In genomic region chr13:27022571-27023311, GRCh38 we compare ENCODE assay signal across 9 cellular contexts.
DNase-seq lines count a peak whose midpoint lies in the region; ATAC-seq and TF ChIP-seq lines count a peak whose summit lies in the region.
"Had no signal": no experiment of that assay in that cellular context is flagged by ENCODE, and none has a peak within 500 bp of the region (broad histone marks: within the 10 kb centered on the region; RNA-seq: fewer than 3 reads in every experiment).

No MANE protein-coding gene starts in this region.

- 14 to 41% methylated on average over 1 to 9 of the region's 9 CpGs for WGBS in transverse colon (ENCODE audit: low coverage in 1 of 2), 2 donors

- H3K27me3 ChIP-seq in SJCRH30 = 0 out of 2 replicates have a peak, but pooled peaks cover 3% of the 10 kb centered on the region
- no peaks in the 10 kb centered on the region for H3K27me3 ChIP-seq in transverse colon
- H3K27me3 ChIP-seq in BE2C = peaks cover 4% of the 10 kb centered on the region
- H3K27me3 ChIP-seq: BLaER1 treated with 17β-estradiol and CSF1 and Interleukin-3, amounts not matched to agents 10 nM and 100 nM had no signal

- H3K27me3 Mint-ChIP-seq in activated CD8-positive, alpha-beta memory T cell treated with anti-CD3 and anti-CD28 coated beads, Interleukin-2, amount 10 ng/mL, durations not matched to agents 7 days and 5 days = peaks cover 16% of the 10 kb centered on the region
- peaks cover 5% of the 10 kb centered on the region for H3K27me3 Mint-ChIP-seq in activated CD4-positive, alpha-beta T cell treated with anti-CD3 and anti-CD28 coated beads, Interleukin-2, amount 10 ng/mL, durations not matched to agents 7 days and 5 days

- H3K4me1 Mint-ChIP-seq in activated CD8-positive, alpha-beta memory T cell treated with anti-CD3 and anti-CD28 coated beads, Interleukin-2, amount 10 ng/mL, durations not matched to agents 7 days and 5 days = peaks cover 49% of the 10 kb centered on the region
- no peaks in the 10 kb centered on the region for H3K4me1 Mint-ChIP-seq in activated CD4-positive, alpha-beta T cell treated with anti-CD3 and anti-CD28 coated beads, Interleukin-2, amount 10 ng/mL, durations not matched to agents 7 days and 5 days

- peak; percentile 62 for TF ChIP-seq EP300 in transverse colon (IDR thresholded peaks at IDR 0.05; ENCODE audit: low read depth)

- TF ChIP-seq CTCF in transverse colon (IDR thresholded peaks at IDR 0.05) (no peak), BE2C (IDR thresholded peaks at IDR 0.05; ENCODE audit: low read depth, low read length) (no peak)

- no peak for TF ChIP-seq POLR2A in transverse colon (IDR thresholded peaks at IDR 0.05)

- CTCF ChIA-PET in activated CD8-positive, alpha-beta memory T cell treated with anti-CD3 and anti-CD28 coated beads, Interleukin-2, amount 10 ng/mL, durations not matched to agents 7 days and 5 days (lab: Charles Lee) = interaction anchor here (1.0 to 2.6 kb wide), 7 partner anchors 10 to 804 kb away, joined by 3 to 9 read pairs (median 4); no protein-coding TSS in a partner anchor
- CTCF ChIA-PET in activated CD4-positive, alpha-beta T cell treated with anti-CD3 and anti-CD28 coated beads, Interleukin-2, amount 10 ng/mL, durations not matched to agents 7 days and 5 days (lab: Charles Lee) = interaction anchor here (0.5 to 1.5 kb wide), 3 partner anchors 31 to 1427 kb away, joined by 3 to 4 read pairs (median 3); no protein-coding TSS in a partner anchor

- H3K4me3 Mint-ChIP-seq in activated CD8-positive, alpha-beta memory T cell treated with anti-CD3 and anti-CD28 coated beads, Interleukin-2, amount 10 ng/mL, durations not matched to agents 7 days and 5 days = no peak overlapping the region
- H3K4me3 Mint-ChIP-seq in activated CD4-positive, alpha-beta T cell treated with anti-CD3 and anti-CD28 coated beads, Interleukin-2, amount 10 ng/mL, durations not matched to agents 7 days and 5 days = no peak overlapping the region

- H3K4me3 ChIP-seq in SJCRH30 = no peak overlapping the region
- no peak overlapping the region for H3K4me3 ChIP-seq in transverse colon
- no peak overlapping the region for H3K4me3 ChIP-seq in BE2C (ENCODE audit: low read depth, low read length)
- H3K4me3 ChIP-seq: BLaER1 treated with 17β-estradiol and CSF1 and Interleukin-3, amounts not matched to agents 10 nM and 100 nM had no signal

- ATAC-seq in activated CD8-positive, alpha-beta memory T cell treated with anti-CD3 and anti-CD28 coated beads, Interleukin-2, amount 10 ng/mL, durations not matched to agents 7 days and 5 days = peak; percentile 79

- H3K9me3 ChIP-seq in SJCRH30 (replicated peaks) = no peaks in the 10 kb centered on the region
- H3K9me3 ChIP-seq in transverse colon = no peaks in the 10 kb centered on the region
- no peaks in the 10 kb centered on the region for H3K9me3 ChIP-seq in BE2C
- H3K9me3 ChIP-seq: BLaER1 treated with 17β-estradiol and CSF1 and Interleukin-3, amounts not matched to agents 10 nM and 100 nM had no signal

- H3K4me1 ChIP-seq in SJCRH30 = peaks cover 13% of the 10 kb centered on the region
- H3K4me1 ChIP-seq in transverse colon = peaks cover 8 to 43% (median 34%) of the 10 kb centered on the region in 4 donors
- no peaks in the 10 kb centered on the region; the same call in 1 of the 2 replicates for H3K4me1 ChIP-seq in BE2C

- in situ Hi-C loops in transverse colon (cut with MboI; ENCODE audit: low pct_ligation_motif_present in 1 of 4, low pct_unique_long_range_greater_than_20kb in 1 of 4, low sequenced_read_pairs in 3 of 4) = no loop called here

- POLR2A ChIA-PET in activated CD4-positive, alpha-beta T cell treated with anti-CD3 and anti-CD28 coated beads, Interleukin-2, amount 10 ng/mL, durations not matched to agents 7 days and 5 days (lab: Charles Lee) = no interaction called here

- no peaks in the 10 kb centered on the region for H3K9me3 Mint-ChIP-seq in activated CD8-positive, alpha-beta memory T cell treated with anti-CD3 and anti-CD28 coated beads, Interleukin-2, amount 10 ng/mL, durations not matched to agents 7 days and 5 days (ENCODE audit: low read depth)
- H3K9me3 Mint-ChIP-seq in activated CD4-positive, alpha-beta T cell treated with anti-CD3 and anti-CD28 coated beads, Interleukin-2, amount 10 ng/mL, durations not matched to agents 7 days and 5 days = no peaks in the 10 kb centered on the region

- intact Hi-C loops in head of caudate nucleus (cut with DNase I) = no loop called here
- intact Hi-C loops in transverse colon (cut with DNase I; ENCODE audit: low total_unique reads) = loop anchor here (10.0 kb wide), 1 partner anchor 142 kb away; no protein-coding TSS in a partner anchor

- DNase-seq in activated CD8-positive, alpha-beta memory T cell treated with anti-CD3 and anti-CD28 coated beads, Interleukin-2, amount 10 ng/mL, durations not matched to agents 7 days and 5 days = peak; percentile 50
- no peak for DNase-seq in activated CD8-positive, alpha-beta memory T cell treated with anti-CD3 and anti-CD28 coated beads, Interleukin-2, amount 50 U/mL, for 4 hours
- peak; percentile 21 to 47 for DNase-seq in SJCRH30
- DNase-seq in head of caudate nucleus = peak in 22 of 42 donors; percentile 20 to 77 (median 43)
- no peak for DNase-seq in transverse colon
- no peak for DNase-seq in cerebellum (ENCODE audit: low spot score)
- no peak for DNase-seq in BE2C
- no peak for DNase-seq in activated CD4-positive, alpha-beta T cell treated with anti-CD3 and anti-CD28 coated beads, Interleukin-2, amount 10 ng/mL, durations not matched to agents 7 days and 5 days

- no peak overlapping the region for H3K27ac ChIP-seq in SJCRH30
- peak overlapping the region; percentile 65 to 82 (median 74) for H3K27ac ChIP-seq in transverse colon
- H3K27ac ChIP-seq: BLaER1 treated with 17β-estradiol and CSF1 and Interleukin-3, amounts not matched to agents 10 nM and 100 nM had no signal

- peak overlapping the region; percentile 64 for H3K27ac Mint-ChIP-seq in activated CD8-positive, alpha-beta memory T cell treated with anti-CD3 and anti-CD28 coated beads, Interleukin-2, amount 10 ng/mL, durations not matched to agents 7 days and 5 days
- no peak overlapping the region for H3K27ac Mint-ChIP-seq in activated CD4-positive, alpha-beta T cell treated with anti-CD3 and anti-CD28 coated beads, Interleukin-2, amount 10 ng/mL, durations not matched to agents 7 days and 5 days

- H3K36me3 ChIP-seq in SJCRH30 (no peaks in the 10 kb centered on the region), transverse colon (no peaks in the 10 kb centered on the region), BE2C (no peaks in the 10 kb centered on the region)
- H3K36me3 ChIP-seq: BLaER1 treated with 17β-estradiol and CSF1 and Interleukin-3, amounts not matched to agents 10 nM and 100 nM had no signal

- H3K36me3 Mint-ChIP-seq in activated CD8-positive, alpha-beta memory T cell treated with anti-CD3 and anti-CD28 coated beads, Interleukin-2, amount 10 ng/mL, durations not matched to agents 7 days and 5 days = peaks cover 2% of the 10 kb centered on the region
- no peaks in the 10 kb centered on the region for H3K36me3 Mint-ChIP-seq in activated CD4-positive, alpha-beta T cell treated with anti-CD3 and anti-CD28 coated beads, Interleukin-2, amount 10 ng/mL, durations not matched to agents 7 days and 5 days (ENCODE audit: low read depth)

Comparison
In these comparisons a context has a peak if more than half of its experiments do, and no peak if none do; other contexts are left out.
1. DNase-seq: peak in activated CD8-positive, alpha-beta memory T cell treated with anti-CD3 and anti-CD28 coated beads, Interleukin-2, amount 10 ng/mL, durations not matched to agents 7 days and 5 days (single experiment), SJCRH30 (2 of 2) and head of caudate nucleus (22 of 42); none in activated CD8-positive, alpha-beta memory T cell treated with anti-CD3 and anti-CD28 coated beads, Interleukin-2, amount 50 U/mL, for 4 hours (single experiment), transverse colon (single experiment), cerebellum (single experiment), BE2C (single experiment) and activated CD4-positive, alpha-beta T cell treated with anti-CD3 and anti-CD28 coated beads, Interleukin-2, amount 10 ng/mL, durations not matched to agents 7 days and 5 days (single experiment).